In the genomic region with DNA sequence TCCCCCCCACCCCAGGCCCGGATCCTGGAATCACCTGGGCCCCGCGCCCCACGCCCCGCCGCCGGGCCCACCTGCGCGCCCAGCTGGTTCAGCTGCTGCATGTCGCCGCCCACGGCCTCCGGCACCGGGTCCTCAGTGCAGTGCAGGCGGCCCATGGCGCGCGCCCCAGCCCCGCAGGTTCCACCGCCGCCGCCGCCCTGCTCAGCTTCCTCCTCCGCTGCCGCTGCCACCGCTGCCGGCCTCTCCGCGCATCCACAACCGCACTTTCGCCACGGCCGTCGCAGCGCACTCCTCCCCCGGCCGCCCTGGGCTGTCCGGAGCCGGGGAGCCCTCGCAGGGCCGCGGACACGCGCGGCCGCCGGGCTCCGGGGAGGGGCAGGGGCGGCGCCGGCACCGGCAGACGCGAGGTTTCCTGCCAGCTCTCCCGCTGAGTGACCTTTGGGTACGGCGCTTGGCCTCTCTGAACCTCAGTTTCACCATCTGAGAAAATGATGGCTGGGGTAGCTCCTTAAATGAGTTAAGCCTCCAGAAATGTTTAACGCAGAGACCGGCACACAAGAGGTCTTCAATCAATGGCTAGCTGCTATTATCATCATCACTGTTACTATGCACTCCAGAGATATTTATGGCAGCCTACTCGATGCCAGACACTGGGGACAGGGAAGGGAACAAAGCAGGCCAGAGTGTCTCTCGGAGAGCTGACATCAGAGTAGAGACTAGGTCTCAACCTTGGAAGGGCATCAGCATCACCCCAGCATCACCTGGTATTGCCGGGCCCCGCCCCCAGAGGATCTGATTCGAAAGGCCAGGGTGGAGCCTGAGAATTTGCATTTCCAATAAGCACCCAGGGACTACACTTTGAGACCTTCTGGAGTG, we compare ENCODE assay signal across 1 cellular context.
A peak's percentile ranks its signal among the peaks of the same experiment; 100 is the strongest.
TF ChIP-seq lines count a peak whose summit lies in the region.

A gene (minus strand): TSS at position 231 of the 876 bp plus-strand sequence. CDS start 76 bp downstream, at position 155.

TF ChIP-seq in HepG2, 621 proteins besides CTCF, POLR2A, EP300 and RAD21 (continued from another document and continues in another):
- TF ChIP-seq, protein P1, sequence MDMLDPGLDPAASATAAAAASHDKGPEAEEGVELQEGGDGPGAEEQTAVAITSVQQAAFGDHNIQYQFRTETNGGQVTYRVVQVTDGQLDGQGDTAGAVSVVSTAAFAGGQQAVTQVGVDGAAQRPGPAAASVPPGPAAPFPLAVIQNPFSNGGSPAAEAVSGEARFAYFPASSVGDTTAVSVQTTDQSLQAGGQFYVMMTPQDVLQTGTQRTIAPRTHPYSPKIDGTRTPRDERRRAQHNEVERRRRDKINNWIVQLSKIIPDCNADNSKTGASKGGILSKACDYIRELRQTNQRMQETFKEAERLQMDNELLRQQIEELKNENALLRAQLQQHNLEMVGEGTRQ (IDR thresholded peaks at IDR 0.05; ENCODE audit: low read depth, low read length) = no peak
- TF ChIP-seq, protein P1 (CRISPR knock-in tag; IDR thresholded peaks at IDR 0.05; ENCODE audit: borderline replicate concordance) = no peak
- TF ChIP-seq KAT2B (IDR thresholded peaks at IDR 0.05; ENCODE audit: borderline replicate concordance, low read depth, low read length) (no peak), RNF2 (conservative IDR thresholded peaks at IDR 0.05; ENCODE audit: low read depth) (no peak; the same call in 1 of the 2 replicates), ZFP36L2 (CRISPR knock-in tag; IDR thresholded peaks at IDR 0.05) (no peak), ZNF564 (CRISPR knock-in tag; IDR thresholded peaks at IDR 0.05) (0 out of 2 replicates have a peak, but pooled peaks have one; percentile 22), ZNF713 (CRISPR knock-in tag; IDR thresholded peaks at IDR 0.05) (0 out of 2 replicates have a peak, but pooled peaks have one; percentile 72), BRCA1 (CRISPR knock-in tag; IDR thresholded peaks at IDR 0.05) (no peak), TAF1 (CRISPR knock-in tag; IDR thresholded peaks at IDR 0.05) (peak; percentile 56), MIXL1 (CRISPR knock-in tag; IDR thresholded peaks at IDR 0.05) (no peak), STAG1 (CRISPR knock-in tag; IDR thresholded peaks at IDR 0.05) (0 out of 2 replicates have a peak, but pooled peaks have one; percentile 10), RARA (CRISPR knock-in tag; IDR thresholded peaks at IDR 0.05) (no peak; the same call in 1 of the 2 replicates), RORA (CRISPR knock-in tag; IDR thresholded peaks at IDR 0.05) (no peak), KDM5B (CRISPR knock-in tag; IDR thresholded peaks at IDR 0.05; ENCODE audit: borderline replicate concordance) (peak; percentile 54; the same call in 1 of the 2 replicates), ZSCAN12 (CRISPR knock-in tag; IDR thresholded peaks at IDR 0.05) (no peak), HDAC2 (CRISPR knock-in tag; IDR thresholded peaks at IDR 0.05) (no peak), ZC3H13 (CRISPR knock-in tag; IDR thresholded peaks at IDR 0.05) (peak; percentile 71; the same call in 1 of the 2 replicates), MATR3 (CRISPR knock-in tag; IDR thresholded peaks at IDR 0.05) (0 out of 2 replicates have a peak, but pooled peaks have one; percentile 53), ZSCAN29 (CRISPR knock-in tag; conservative IDR thresholded peaks at IDR 0.05) (no peak), U2AF1 (optimal IDR thresholded peaks at IDR 0.05; ENCODE audit: low read depth, low read length) (no peak), ZNF652 (CRISPR knock-in tag; IDR thresholded peaks at IDR 0.05; ENCODE audit: borderline replicate concordance, low read depth) (peak; percentile 83), ZNF17 (CRISPR knock-in tag; IDR thresholded peaks at IDR 0.05) (no peak), TARDBP (CRISPR knock-in tag; IDR thresholded peaks at IDR 0.05) (peak; percentile 62; the same call in 1 of the 2 replicates), ZNF749 (CRISPR knock-in tag; IDR thresholded peaks at IDR 0.05; ENCODE audit: borderline replicate concordance) (0 out of 2 replicates have a peak, but pooled peaks have one; percentile 39), ZNF841 (CRISPR knock-in tag; IDR thresholded peaks at IDR 0.05; ENCODE audit: borderline replicate concordance) (no peak)
- TF ChIP-seq, protein P2, sequence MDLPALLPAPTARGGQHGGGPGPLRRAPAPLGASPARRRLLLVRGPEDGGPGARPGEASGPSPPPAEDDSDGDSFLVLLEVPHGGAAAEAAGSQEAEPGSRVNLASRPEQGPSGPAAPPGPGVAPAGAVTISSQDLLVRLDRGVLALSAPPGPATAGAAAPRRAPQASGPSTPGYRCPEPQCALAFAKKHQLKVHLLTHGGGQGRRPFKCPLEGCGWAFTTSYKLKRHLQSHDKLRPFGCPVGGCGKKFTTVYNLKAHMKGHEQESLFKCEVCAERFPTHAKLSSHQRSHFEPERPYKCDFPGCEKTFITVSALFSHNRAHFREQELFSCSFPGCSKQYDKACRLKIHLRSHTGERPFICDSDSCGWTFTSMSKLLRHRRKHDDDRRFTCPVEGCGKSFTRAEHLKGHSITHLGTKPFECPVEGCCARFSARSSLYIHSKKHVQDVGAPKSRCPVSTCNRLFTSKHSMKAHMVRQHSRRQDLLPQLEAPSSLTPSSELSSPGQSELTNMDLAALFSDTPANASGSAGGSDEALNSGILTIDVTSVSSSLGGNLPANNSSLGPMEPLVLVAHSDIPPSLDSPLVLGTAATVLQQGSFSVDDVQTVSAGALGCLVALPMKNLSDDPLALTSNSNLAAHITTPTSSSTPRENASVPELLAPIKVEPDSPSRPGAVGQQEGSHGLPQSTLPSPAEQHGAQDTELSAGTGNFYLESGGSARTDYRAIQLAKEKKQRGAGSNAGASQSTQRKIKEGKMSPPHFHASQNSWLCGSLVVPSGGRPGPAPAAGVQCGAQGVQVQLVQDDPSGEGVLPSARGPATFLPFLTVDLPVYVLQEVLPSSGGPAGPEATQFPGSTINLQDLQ (CRISPR knock-in tag; IDR thresholded peaks at IDR 0.05) = no peak
- TF ChIP-seq, protein P3, sequence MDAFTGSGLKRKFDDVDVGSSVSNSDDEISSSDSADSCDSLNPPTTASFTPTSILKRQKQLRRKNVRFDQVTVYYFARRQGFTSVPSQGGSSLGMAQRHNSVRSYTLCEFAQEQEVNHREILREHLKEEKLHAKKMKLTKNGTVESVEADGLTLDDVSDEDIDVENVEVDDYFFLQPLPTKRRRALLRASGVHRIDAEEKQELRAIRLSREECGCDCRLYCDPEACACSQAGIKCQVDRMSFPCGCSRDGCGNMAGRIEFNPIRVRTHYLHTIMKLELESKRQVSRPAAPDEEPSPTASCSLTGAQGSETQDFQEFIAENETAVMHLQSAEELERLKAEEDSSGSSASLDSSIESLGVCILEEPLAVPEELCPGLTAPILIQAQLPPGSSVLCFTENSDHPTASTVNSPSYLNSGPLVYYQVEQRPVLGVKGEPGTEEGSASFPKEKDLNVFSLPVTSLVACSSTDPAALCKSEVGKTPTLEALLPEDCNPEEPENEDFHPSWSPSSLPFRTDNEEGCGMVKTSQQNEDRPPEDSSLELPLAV (CRISPR knock-in tag; conservative IDR thresholded peaks at IDR 0.05; ENCODE audit: low read depth) = peak; percentile 89
- TF ChIP-seq, protein P4, sequence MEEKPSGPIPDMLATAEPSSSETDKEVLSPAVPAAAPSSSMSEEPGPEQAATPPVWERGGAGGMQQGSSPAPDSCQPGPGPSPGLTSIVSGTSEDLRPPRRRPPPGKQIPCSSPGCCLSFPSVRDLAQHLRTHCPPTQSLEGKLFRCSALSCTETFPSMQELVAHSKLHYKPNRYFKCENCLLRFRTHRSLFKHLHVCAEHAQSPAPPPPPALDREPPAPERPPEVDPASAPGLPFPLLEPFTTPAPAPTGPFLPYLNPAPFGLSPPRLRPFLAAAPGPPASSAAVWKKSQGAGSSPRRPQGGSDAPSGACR (CRISPR knock-in tag; IDR thresholded peaks at IDR 0.05) = no peak
- TF ChIP-seq, protein P5, sequence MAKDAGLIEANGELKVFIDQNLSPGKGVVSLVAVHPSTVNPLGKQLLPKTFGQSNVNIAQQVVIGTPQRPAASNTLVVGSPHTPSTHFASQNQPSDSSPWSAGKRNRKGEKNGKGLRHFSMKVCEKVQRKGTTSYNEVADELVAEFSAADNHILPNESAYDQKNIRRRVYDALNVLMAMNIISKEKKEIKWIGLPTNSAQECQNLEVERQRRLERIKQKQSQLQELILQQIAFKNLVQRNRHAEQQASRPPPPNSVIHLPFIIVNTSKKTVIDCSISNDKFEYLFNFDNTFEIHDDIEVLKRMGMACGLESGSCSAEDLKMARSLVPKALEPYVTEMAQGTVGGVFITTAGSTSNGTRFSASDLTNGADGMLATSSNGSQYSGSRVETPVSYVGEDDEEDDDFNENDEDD (CRISPR knock-in tag; IDR thresholded peaks at IDR 0.05; ENCODE audit: borderline replicate concordance) = no peak
- TF ChIP-seq, protein P6, sequence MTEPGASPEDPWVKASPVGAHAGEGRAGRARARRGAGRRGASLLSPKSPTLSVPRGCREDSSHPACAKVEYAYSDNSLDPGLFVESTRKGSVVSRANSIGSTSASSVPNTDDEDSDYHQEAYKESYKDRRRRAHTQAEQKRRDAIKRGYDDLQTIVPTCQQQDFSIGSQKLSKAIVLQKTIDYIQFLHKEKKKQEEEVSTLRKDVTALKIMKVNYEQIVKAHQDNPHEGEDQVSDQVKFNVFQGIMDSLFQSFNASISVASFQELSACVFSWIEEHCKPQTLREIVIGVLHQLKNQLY (CRISPR knock-in tag; IDR thresholded peaks at IDR 0.05) = no peak; the same call in 1 of the 2 replicates
- TF ChIP-seq, protein P7, sequence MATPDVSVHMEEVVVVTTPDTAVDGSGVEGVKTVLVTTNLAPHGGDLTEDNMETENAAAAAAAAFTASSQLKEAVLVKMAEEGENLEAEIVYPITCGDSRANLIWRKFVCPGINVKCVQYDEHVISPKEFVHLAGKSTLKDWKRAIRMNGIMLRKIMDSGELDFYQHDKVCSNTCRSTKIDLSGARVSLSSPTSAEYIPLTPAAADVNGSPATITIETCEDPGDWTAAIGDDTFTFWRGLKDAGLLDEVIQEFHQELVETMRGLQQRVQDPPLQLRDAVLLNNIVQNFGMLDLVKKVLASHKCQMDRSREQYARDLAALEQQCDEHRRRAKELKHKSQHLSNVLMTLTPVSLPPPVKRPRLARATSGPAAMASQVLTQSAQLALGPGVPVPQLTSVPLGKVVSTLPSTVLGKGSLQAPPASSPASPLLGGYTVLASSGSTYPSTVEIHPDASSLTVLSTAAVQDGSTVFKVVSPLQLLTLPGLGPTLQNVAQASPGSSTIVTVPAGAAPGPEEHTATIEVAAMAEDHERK (CRISPR knock-in tag; IDR thresholded peaks at IDR 0.05; ENCODE audit: low read depth) = no peak
- TF ChIP-seq, protein P8, sequence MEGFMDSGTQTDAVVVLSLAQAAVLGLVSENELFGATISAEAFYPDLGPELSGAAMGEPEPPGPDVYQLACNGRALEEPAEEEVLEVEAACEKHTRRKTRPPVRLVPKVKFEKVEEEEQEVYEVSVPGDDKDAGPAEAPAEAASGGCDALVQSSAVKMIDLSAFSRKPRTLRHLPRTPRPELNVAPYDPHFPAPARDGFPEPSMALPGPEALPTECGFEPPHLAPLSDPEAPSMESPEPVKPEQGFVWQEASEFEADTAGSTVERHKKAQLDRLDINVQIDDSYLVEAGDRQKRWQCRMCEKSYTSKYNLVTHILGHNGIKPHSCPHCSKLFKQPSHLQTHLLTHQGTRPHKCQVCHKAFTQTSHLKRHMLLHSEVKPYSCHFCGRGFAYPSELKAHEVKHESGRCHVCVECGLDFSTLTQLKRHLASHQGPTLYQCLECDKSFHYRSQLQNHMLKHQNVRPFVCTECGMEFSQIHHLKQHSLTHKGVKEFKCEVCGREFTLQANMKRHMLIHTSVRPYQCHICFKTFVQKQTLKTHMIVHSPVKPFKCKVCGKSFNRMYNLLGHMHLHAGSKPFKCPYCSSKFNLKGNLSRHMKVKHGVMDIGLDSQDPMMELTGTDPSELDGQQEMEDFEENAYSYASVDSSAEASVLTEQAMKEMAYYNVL (CRISPR knock-in tag; IDR thresholded peaks at IDR 0.05; ENCODE audit: borderline replicate concordance) = no peak
- TF ChIP-seq, protein P9, sequence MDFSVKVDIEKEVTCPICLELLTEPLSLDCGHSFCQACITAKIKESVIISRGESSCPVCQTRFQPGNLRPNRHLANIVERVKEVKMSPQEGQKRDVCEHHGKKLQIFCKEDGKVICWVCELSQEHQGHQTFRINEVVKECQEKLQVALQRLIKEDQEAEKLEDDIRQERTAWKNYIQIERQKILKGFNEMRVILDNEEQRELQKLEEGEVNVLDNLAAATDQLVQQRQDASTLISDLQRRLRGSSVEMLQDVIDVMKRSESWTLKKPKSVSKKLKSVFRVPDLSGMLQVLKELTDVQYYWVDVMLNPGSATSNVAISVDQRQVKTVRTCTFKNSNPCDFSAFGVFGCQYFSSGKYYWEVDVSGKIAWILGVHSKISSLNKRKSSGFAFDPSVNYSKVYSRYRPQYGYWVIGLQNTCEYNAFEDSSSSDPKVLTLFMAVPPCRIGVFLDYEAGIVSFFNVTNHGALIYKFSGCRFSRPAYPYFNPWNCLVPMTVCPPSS (IDR thresholded peaks at IDR 0.05) = no peak
- TF ChIP-seq, protein P10, sequence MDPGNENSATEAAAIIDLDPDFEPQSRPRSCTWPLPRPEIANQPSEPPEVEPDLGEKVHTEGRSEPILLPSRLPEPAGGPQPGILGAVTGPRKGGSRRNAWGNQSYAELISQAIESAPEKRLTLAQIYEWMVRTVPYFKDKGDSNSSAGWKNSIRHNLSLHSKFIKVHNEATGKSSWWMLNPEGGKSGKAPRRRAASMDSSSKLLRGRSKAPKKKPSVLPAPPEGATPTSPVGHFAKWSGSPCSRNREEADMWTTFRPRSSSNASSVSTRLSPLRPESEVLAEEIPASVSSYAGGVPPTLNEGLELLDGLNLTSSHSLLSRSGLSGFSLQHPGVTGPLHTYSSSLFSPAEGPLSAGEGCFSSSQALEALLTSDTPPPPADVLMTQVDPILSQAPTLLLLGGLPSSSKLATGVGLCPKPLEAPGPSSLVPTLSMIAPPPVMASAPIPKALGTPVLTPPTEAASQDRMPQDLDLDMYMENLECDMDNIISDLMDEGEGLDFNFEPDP (CRISPR knock-in tag; conservative IDR thresholded peaks at IDR 0.05) = 0 out of 2 replicates have a peak, but pooled peaks have one; percentile 68
- TF ChIP-seq, protein P11, sequence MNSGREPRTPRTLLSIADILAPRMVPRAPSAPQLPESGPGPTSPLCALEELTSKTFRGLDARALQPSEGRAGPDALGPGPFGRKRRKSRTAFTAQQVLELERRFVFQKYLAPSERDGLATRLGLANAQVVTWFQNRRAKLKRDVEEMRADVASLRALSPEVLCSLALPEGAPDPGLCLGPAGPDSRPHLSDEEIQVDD (CRISPR knock-in tag; IDR thresholded peaks at IDR 0.05; ENCODE audit: borderline replicate concordance) = peak; percentile 85; the same call in 1 of the 2 replicates
- TF ChIP-seq, protein P12, sequence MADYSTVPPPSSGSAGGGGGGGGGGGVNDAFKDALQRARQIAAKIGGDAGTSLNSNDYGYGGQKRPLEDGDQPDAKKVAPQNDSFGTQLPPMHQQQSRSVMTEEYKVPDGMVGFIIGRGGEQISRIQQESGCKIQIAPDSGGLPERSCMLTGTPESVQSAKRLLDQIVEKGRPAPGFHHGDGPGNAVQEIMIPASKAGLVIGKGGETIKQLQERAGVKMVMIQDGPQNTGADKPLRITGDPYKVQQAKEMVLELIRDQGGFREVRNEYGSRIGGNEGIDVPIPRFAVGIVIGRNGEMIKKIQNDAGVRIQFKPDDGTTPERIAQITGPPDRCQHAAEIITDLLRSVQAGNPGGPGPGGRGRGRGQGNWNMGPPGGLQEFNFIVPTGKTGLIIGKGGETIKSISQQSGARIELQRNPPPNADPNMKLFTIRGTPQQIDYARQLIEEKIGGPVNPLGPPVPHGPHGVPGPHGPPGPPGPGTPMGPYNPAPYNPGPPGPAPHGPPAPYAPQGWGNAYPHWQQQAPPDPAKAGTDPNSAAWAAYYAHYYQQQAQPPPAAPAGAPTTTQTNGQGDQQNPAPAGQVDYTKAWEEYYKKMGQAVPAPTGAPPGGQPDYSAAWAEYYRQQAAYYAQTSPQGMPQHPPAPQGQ (CRISPR knock-in tag; IDR thresholded peaks at IDR 0.05; ENCODE audit: borderline replicate concordance) = no peak
